Comparison of ENCODE assay signal across 8 cellular contexts in the genomic region with DNA sequence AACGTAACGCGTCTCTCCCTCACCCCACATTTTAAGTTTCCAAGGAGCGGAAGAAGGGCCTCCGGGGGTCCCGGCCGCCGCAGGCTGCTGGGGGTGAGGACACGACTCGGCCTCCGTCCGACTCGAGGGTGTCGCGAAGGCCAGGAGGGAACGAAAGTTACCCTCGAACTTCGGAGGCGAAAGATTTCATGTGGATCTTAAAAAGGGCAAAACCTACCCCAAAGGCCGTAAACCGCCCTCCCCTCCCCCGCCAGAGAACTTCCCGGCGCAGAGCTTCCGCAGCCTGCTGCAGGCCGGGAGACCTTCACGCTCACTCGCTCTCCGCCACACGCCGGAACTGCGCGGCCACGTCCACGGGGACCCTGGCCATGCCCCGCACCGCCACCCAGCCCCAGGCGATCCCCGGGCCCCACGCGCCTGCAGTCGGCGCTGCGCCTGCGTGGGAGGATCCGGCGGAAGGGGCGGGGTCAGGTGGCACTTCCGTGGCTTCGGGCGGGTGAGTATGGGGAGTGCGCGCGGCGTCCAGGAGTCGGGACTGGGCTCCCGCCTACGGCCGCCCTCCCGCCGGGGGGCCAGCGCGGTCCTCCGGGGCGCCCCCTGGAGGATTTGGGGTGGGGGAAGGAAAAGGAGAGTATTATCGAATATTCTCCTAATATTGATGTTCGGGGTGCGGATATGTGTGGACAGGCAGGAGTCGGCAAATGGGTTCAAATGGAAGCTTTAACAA. TPM values are rescaled to one million over a fixed set of nuclear protein-coding genes. Genes with fewer than 3 reads are reported as not detected.
A peak's percentile ranks its signal among the peaks of the same experiment; 100 is the strongest.
DNase-seq lines count a peak whose midpoint lies in the region; ATAC-seq and TF ChIP-seq lines count a peak whose summit lies in the region.

Gene MMAA (plus strand): TSS at position 474 of the 727 bp plus-strand sequence. CDS start 19,755 bp downstream, outside the sequence.

- H3K36me3 ChIP-seq in kidney epithelial cell (ENCODE audit: control insufficient read depth, insufficient read depth, low read length), result no peaks in the 10 kb centered on the region

- H3K4me3 ChIP-seq in AG10803 (ENCODE audit: low read length) (peak within 1 kb of the TSS; percentile 85), kidney epithelial cell (ENCODE audit: low read depth, low read length) (peak within 1 kb of the TSS; percentile 66)

- ATAC-seq in GM18909 (IDR thresholded peaks at IDR 0.05; ENCODE audit: poor library complexity, unreplicated experiment) (peak; percentile 88), HG03175 (IDR thresholded peaks at IDR 0.05; ENCODE audit: unreplicated experiment) (peak; percentile 81)

- DNase-seq in AG10803 (ENCODE audit: low read depth) (peak; percentile 92), NCI-H446 (lab: John Stamatoyannopoulos, UW) (peak; percentile 72 to 93), cerebellar nuclear complex (lab: John Stamatoyannopoulos, UW) (peak; percentile 6 to 78), kidney epithelial cell (ENCODE audit: low read depth) (peak; percentile 67)
- peak; percentile 97 for DNase-seq in activated CD4-positive, CD25-positive, alpha-beta regulatory T cell treated with anti-CD3 and anti-CD28 coated beads, Interleukin-2, amount 50 U/mL, for 72 hours
- DNase-seq in stimulated activated CD4-positive, alpha-beta T cell treated with anti-CD3 and anti-CD28 coated beads, Interleukin-15, amount 100 ng/mL, for 48 hours (ENCODE audit: low read depth in 2 of 2), result peak; percentile 92 to 96

- TF ChIP-seq CTCF in AG10803 (conservative IDR thresholded peaks at IDR 0.05; ENCODE audit: low read length) (peak; percentile 54), kidney epithelial cell (IDR thresholded peaks at IDR 0.05; ENCODE audit: insufficient read depth, low read length, poor library complexity, severe bottlenecking) (peak; percentile 44)

- H3K27me3 ChIP-seq in kidney epithelial cell (ENCODE audit: control insufficient read depth, insufficient read depth, low read length), result no peaks in the 10 kb centered on the region

RNA-seq across cellular contexts. Expression of gene MMAA, which starts in this region (rescaled TPM):
- total RNA-seq in kidney epithelial cell, result 7.1 and 10.5 TPM in 2 replicates

Comparison
In these comparisons a context has a peak if more than half of its experiments do, and no peak if none do; other contexts are left out.
1. Peak in every context shown above with its lines: DNase-seq, ATAC-seq and H3K4me3 ChIP-seq.
2. DNase-seq: peak in every context shown above with its lines; median percentile 97 in activated CD4-positive, CD25-positive, alpha-beta regulatory T cell treated with anti-CD3 and anti-CD28 coated beads, Interleukin-2, amount 50 U/mL, for 72 hours; 94 in stimulated activated CD4-positive, alpha-beta T cell treated with anti-CD3 and anti-CD28 coated beads, Interleukin-15, amount 100 ng/mL, for 48 hours; 92 in AG10803; 82 in NCI-H446; 67 in kidney epithelial cell; 42 in cerebellar nuclear complex.